18 cellular contexts compared by ENCODE assay signal in genomic region chr5:14465086-14465485, GRCh38.
DNase-seq lines count a peak whose midpoint lies in the region; ATAC-seq and TF ChIP-seq lines count a peak whose summit lies in the region.
"Had no signal": no experiment of that assay in that cellular context is flagged by ENCODE, and none has a peak within 500 bp of the region (broad histone marks: within the 10 kb centered on the region; RNA-seq: fewer than 3 reads in every experiment).

No MANE protein-coding gene starts in this region.

- H3K27me3 Mint-ChIP-seq in activated T-cell treated with anti-CD3 and anti-CD28 coated beads, Interleukin-2, amount 50 U/mL, for 4 hours (ENCODE audit: low read depth), result no peaks in the 10 kb centered on the region

- H3K36me3 ChIP-seq in esophagus muscularis mucosa (peaks cover 32 to 96% (median 84%) of the 10 kb centered on the region in 4 donors), osteoblast (ENCODE audit: insufficient read depth, low read length) (peaks cover 97% of the 10 kb centered on the region)
- H3K36me3 ChIP-seq: uterus had no signal

- no peak overlapping the region for H3K4me2 ChIP-seq in osteoblast (ENCODE audit: insufficient read depth, low read length)
- H3K4me2 ChIP-seq: BLaER1 had no signal

- no peaks in the 10 kb centered on the region for H3K9me3 ChIP-seq in esophagus muscularis mucosa
- H3K9me3 ChIP-seq in osteoblast (ENCODE audit: low read depth, low read length), result no peaks in the 10 kb centered on the region
- H3K9me3 ChIP-seq: BLaER1, body of pancreas, pancreas, SJCRH30, uterus had no signal

- no peak for TF ChIP-seq POLR2A in esophagus muscularis mucosa (IDR thresholded peaks at IDR 0.05; ENCODE audit: low read depth)
- TF ChIP-seq POLR2A in erythroblast (IDR thresholded peaks at IDR 0.05; ENCODE audit: low read length), result no peak

- no peak for ATAC-seq in activated T-cell treated with anti-CD3 and anti-CD28 coated beads, Interleukin-2, amount 50 U/mL, for 4 hours
- ATAC-seq: body of pancreas; stimulated activated naive CD8-positive, alpha-beta T cell treated with anti-CD3 and anti-CD28 coated beads, Interleukin-15, amount 100 ng/mL, for 72 hours had no signal

- 34% methylated on average over 4 of the region's 4 CpGs for WGBS in esophagus muscularis mucosa

- H3K27me3 ChIP-seq in esophagus muscularis mucosa (no peaks in the 10 kb centered on the region), osteoblast (ENCODE audit: insufficient read depth, low read length) (no peaks in the 10 kb centered on the region)
- H3K27me3 ChIP-seq: BLaER1, body of pancreas, pancreas, SJCRH30, uterus had no signal

- H3K27ac ChIP-seq in esophagus muscularis mucosa (replicated peaks in 1 of 4) (peak overlapping the region; percentile 15 to 38 (median 26)), osteoblast (ENCODE audit: low read depth, low read length) (peak overlapping the region; percentile 84)
- H3K27ac ChIP-seq: BLaER1, body of pancreas, pancreas, SJCRH30, uterus had no signal

- no peak for TF ChIP-seq CTCF in esophagus muscularis mucosa (IDR thresholded peaks at IDR 0.05)
- no peak for TF ChIP-seq CTCF in osteoblast (IDR thresholded peaks at IDR 0.05; ENCODE audit: extremely low read depth, low read depth, low read length)

- no peak overlapping the region for H2AFZ ChIP-seq in osteoblast (ENCODE audit: low read length)

- no peak for TF ChIP-seq EP300 in esophagus muscularis mucosa (IDR thresholded peaks at IDR 0.05)

- DNase-seq in EH (ENCODE audit: low read depth) (peak; percentile 46), NOMO-1 treated with dmso at 0.1 percent for 144 hours (lab: John Stamatoyannopoulos, UW; ENCODE audit: unreplicated experiment) (peak; percentile 44), esophagus muscularis mucosa (ENCODE audit: extremely low spot score) (no peak), osteoblast (ENCODE audit: insufficient read length, low spot score, missing footprints) (no peak), erythroblast (lab: John Stamatoyannopoulos, UW) (no peak), mesenteric fat pad (ENCODE audit: low spot score) (no peak)
- no peak for DNase-seq in activated CD4-positive, alpha-beta T cell treated with anti-CD3 and anti-CD28 coated beads, Interleukin-2, amount 50 U/mL, for 4 hours
- DNase-seq in activated T-cell treated with anti-CD3 and anti-CD28 coated beads, Interleukin-2, amount 50 U/mL, for 4 hours, result no peak
- DNase-seq: activated naive CD4-positive, alpha-beta T cell; body of pancreas; immature natural killer cell; NCI-H1048; pancreas; SJCRH30; stimulated activated CD4-positive, alpha-beta T cell treated with anti-CD3 and anti-CD28 coated beads, Interleukin-12 subunit alpha, Interleukin-12 subunit beta, amount 100 ng/mL, for 4 hours; stimulated activated naive CD8-positive, alpha-beta T cell treated with anti-CD3 and anti-CD28 coated beads, Interleukin-15, amount 100 ng/mL, for 72 hours; uterus had no signal

- H3K4me3 ChIP-seq in esophagus muscularis mucosa (no peak overlapping the region), osteoblast (ENCODE audit: insufficient read depth, low read length) (no peak overlapping the region)
- H3K4me3 ChIP-seq: BLaER1, body of pancreas, pancreas, SJCRH30, uterus had no signal

- no peak overlapping the region for H3K4me3 Mint-ChIP-seq in activated T-cell treated with anti-CD3 and anti-CD28 coated beads, Interleukin-2, amount 50 U/mL, for 4 hours
- H3K4me3 Mint-ChIP-seq: immature natural killer cell; stimulated activated naive CD8-positive, alpha-beta T cell treated with anti-CD3 and anti-CD28 coated beads, Interleukin-15, amount 100 ng/mL, for 72 hours had no signal

- peaks cover 66% of the 10 kb centered on the region for H3K79me2 ChIP-seq in osteoblast (ENCODE audit: insufficient read depth, low read length)

- no peaks in the 10 kb centered on the region for H3K9me3 Mint-ChIP-seq in activated T-cell treated with anti-CD3 and anti-CD28 coated beads, Interleukin-2, amount 50 U/mL, for 4 hours
- H3K9me3 Mint-ChIP-seq: stimulated activated naive CD8-positive, alpha-beta T cell treated with anti-CD3 and anti-CD28 coated beads, Interleukin-15, amount 100 ng/mL, for 72 hours had no signal

- intact Hi-C loops in esophagus muscularis mucosa (cut with DNase I), result no loop called here

- H3K36me3 Mint-ChIP-seq in activated T-cell treated with anti-CD3 and anti-CD28 coated beads, Interleukin-2, amount 50 U/mL, for 4 hours (ENCODE audit: insufficient read depth), result no peaks in the 10 kb centered on the region

- H4K20me1 ChIP-seq in osteoblast (ENCODE audit: insufficient read depth, low read length), result peaks cover 28% of the 10 kb centered on the region
- H4K20me1 ChIP-seq: BLaER1 had no signal

- H3K4me1 ChIP-seq in esophagus muscularis mucosa (peaks cover 0 to 17% (median 9%) of the 10 kb centered on the region in 4 donors), osteoblast (ENCODE audit: insufficient read depth, low read length) (peaks cover 13% of the 10 kb centered on the region)
- H3K4me1 ChIP-seq: body of pancreas, pancreas, SJCRH30, uterus had no signal

- H3K4me1 Mint-ChIP-seq in activated T-cell treated with anti-CD3 and anti-CD28 coated beads, Interleukin-2, amount 50 U/mL, for 4 hours (ENCODE audit: low read depth), result no peaks in the 10 kb centered on the region
- H3K4me1 Mint-ChIP-seq: immature natural killer cell; stimulated activated naive CD8-positive, alpha-beta T cell treated with anti-CD3 and anti-CD28 coated beads, Interleukin-15, amount 100 ng/mL, for 72 hours had no signal

Comparison
In these comparisons a context has a peak if more than half of its experiments do, and no peak if none do; other contexts are left out.
1. DNase-seq: peak in EH (single experiment) and NOMO-1 treated with dmso at 0.1 percent for 144 hours (single experiment); none in esophagus muscularis mucosa (single experiment), osteoblast (single experiment), erythroblast (0 of 2), activated CD4-positive, alpha-beta T cell treated with anti-CD3 and anti-CD28 coated beads, Interleukin-2, amount 50 U/mL, for 4 hours (0 of 2), activated T-cell treated with anti-CD3 and anti-CD28 coated beads, Interleukin-2, amount 50 U/mL, for 4 hours (single experiment) and mesenteric fat pad (single experiment).